In the genomic region with DNA sequence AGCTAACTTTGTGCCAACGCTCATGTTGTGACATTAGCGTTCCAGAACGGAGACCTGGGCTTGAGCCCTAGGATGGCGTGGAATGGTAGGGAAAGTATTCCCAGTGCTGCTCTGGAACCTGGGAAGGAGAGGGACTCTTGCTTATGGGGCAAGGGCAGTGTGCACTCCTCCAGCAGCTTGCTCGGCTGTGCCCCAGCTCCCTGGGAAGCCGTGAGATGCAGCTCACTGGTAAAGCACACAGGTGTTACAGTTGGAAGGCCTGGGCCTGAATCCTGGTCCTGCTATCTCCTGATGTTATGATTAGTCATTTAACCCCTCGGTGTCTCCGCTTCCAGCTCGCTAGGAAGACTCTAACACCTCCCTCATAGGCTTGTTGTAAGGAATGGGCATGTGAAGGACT, we compare ENCODE assay signal across 23 cellular contexts. TPM values are rescaled to one million over a fixed set of nuclear protein-coding genes. Genes with fewer than 3 reads are reported as not detected.
A peak's percentile ranks its signal among the peaks of the same experiment; 100 is the strongest.
DNase-seq lines count a peak whose midpoint lies in the region; ATAC-seq, FAIRE-seq and TF ChIP-seq lines count a peak whose summit lies in the region.
"Had no signal": no experiment of that assay in that cellular context is flagged by ENCODE, and none has a peak within 500 bp of the region (broad histone marks: within the 10 kb centered on the region; RNA-seq: fewer than 3 reads in every experiment).

No MANE protein-coding gene starts in this region.

- H3K27me3 ChIP-seq in body of pancreas (no peaks in the 10 kb centered on the region), pancreas (no peaks in the 10 kb centered on the region), GM23248 (replicated peaks; ENCODE audit: insufficient read depth) (no peaks in the 10 kb centered on the region)
- H3K27me3 ChIP-seq: BE2C, BLaER1 had no signal

- no peaks in the 10 kb centered on the region for H4K20me1 ChIP-seq in GM23248 (ENCODE audit: insufficient read depth)
- H4K20me1 ChIP-seq: BLaER1 had no signal

- no peaks in the 10 kb centered on the region for H3F3A ChIP-seq in GM23248 (ENCODE audit: insufficient read depth)

- no peaks in the 10 kb centered on the region for H3K79me2 ChIP-seq in GM23248 (ENCODE audit: insufficient read depth)

- no peak for TF ChIP-seq CTCF in HEK293 (tag by site-specific recombination; IDR thresholded peaks at IDR 0.05)
- no peak for TF ChIP-seq CTCF in body of pancreas (IDR thresholded peaks at IDR 0.05)
- no peak for TF ChIP-seq CTCF in pancreas (IDR thresholded peaks at IDR 0.05)

- ATAC-seq in body of pancreas (peak; percentile 42), pancreas (peak; percentile 39 to 73 (median 60)), GM18520 (IDR thresholded peaks at IDR 0.05; ENCODE audit: unreplicated experiment) (no peak)

- H3K9ac ChIP-seq in GM23248, result no peak overlapping the region
- H3K9ac ChIP-seq: BLaER1 had no signal

- POLR2A ChIA-PET in HEK293 (lab: Yijun Ruan, JAX), result interaction anchor here (0.9 kb wide), 1 partner anchor 12 kb away, joined by 3 read pairs; no protein-coding TSS in a partner anchor

- H2AFZ ChIP-seq in GM23248, result no peak overlapping the region

- intact Hi-C loops in body of pancreas (cut with DNase I) (loop anchor here (10.0 kb wide), 1 partner anchor 124 kb away; a partner anchor contains a TSS), pancreas (cut with DNase I) (no loop called here)

- no peaks in the 10 kb centered on the region for H3K9me2 ChIP-seq in GM23248 (ENCODE audit: insufficient read depth)

- DNase-seq in body of pancreas, result peak in 3 of 4 donors; percentile 25 to 64 (median 39)
- DNase-seq in pancreas, result peak in 1 of 6 donors; percentile 59
- no peak for DNase-seq in GM23248
- DNase-seq: 8988T; ACHN; BE2C; C1 segment of cervical spinal cord; Caco-2; Calu3; CD4-positive, alpha-beta memory T cell; CD4-positive, CD25-positive, alpha-beta regulatory T cell; DMS79 treated with DMSO at 0.1 percent for 48 hours; GF-D8 had no signal

- H3K9me3 ChIP-seq in HEK293 (ENCODE audit: control insufficient read depth, insufficient read depth, low read depth, low read length) (no peaks in the 10 kb centered on the region), body of pancreas (no peaks in the 10 kb centered on the region), pancreas (no peaks in the 10 kb centered on the region), GM23248 (ENCODE audit: low read depth) (no peaks in the 10 kb centered on the region)
- H3K9me3 ChIP-seq: BE2C, BLaER1, Caco-2 had no signal

- H3K36me3 ChIP-seq in HEK293 (ENCODE audit: control insufficient read depth in 2 of 2, insufficient read depth in 1 of 2, low read length in 2 of 2) (peaks cover 0 to 94% of the 10 kb centered on the region in 2 experiments; a peak in 1 of 3 replicates), body of pancreas (replicated peaks in 1 of 2; ENCODE audit: insufficient read depth in 1 of 2, low read depth in 2 of 2) (peaks cover 6 to 9% of the 10 kb centered on the region in 2 donors), pancreas (peaks cover 0 to 37% (median 6%) of the 10 kb centered on the region in 3 donors), GM23248 (ENCODE audit: low read depth) (peaks cover 13% of the 10 kb centered on the region)

- H3K27ac ChIP-seq in HEK293 (ENCODE audit: extremely low read depth, low read depth, low read length) (no peak overlapping the region), body of pancreas (peak overlapping the region in 2 of 4 donors; percentile 7 to 22), pancreas (peak overlapping the region in 1 of 4 donors; percentile 3), GM23248 (no peak overlapping the region)
- H3K27ac ChIP-seq: BLaER1 had no signal

- H3K4me3 ChIP-seq in HEK293 (ENCODE audit: low read depth, low read length), result no peak overlapping the region
- no peak overlapping the region for H3K4me3 ChIP-seq in body of pancreas
- no peak overlapping the region for H3K4me3 ChIP-seq in pancreas
- no peak overlapping the region for H3K4me3 ChIP-seq in GM23248
- H3K4me3 ChIP-seq: BLaER1 had no signal

- WGBS in body of pancreas, 2 donors, result 49 to 54% methylated on average over 5 to 9 of the region's 9 CpGs
- 43 to 44% methylated on average over 9 of the region's 9 CpGs for WGBS in pancreas, 2 donors
- WGBS in GM23248 (ENCODE audit: low coverage in 1 of 2, low lambda C conversion rate in 2 of 2, missing lambda C conversion rate in 2 of 2), 2 experiments, result 96 to 99% methylated on average over 9 of the region's 9 CpGs

- in situ Hi-C loops in GM23248 (cut with MboI), result no loop called here

- FAIRE-seq in pancreas (lab: Jason Lieb, UNC), result no peak
- FAIRE-seq: A204.1, D721Med, G401.6, GM12891 had no signal

- CTCF ChIA-PET in HEK293 (lab: Yijun Ruan, JAX), result interaction anchor here (0.9 kb wide), 1 partner anchor 12 kb away, joined by 3 read pairs; no protein-coding TSS in a partner anchor

- no peak overlapping the region for H3K4me2 ChIP-seq in GM23248 (ENCODE audit: unreplicated experiment)
- H3K4me2 ChIP-seq: BLaER1 had no signal

- TF ChIP-seq POLR2A in body of pancreas (IDR thresholded peaks at IDR 0.05), result no peak

- no peaks in the 10 kb centered on the region for H3K4me1 ChIP-seq in HEK293 (ENCODE audit: control insufficient read depth, insufficient read depth, low read length)
- H3K4me1 ChIP-seq in body of pancreas, result peaks cover 52% of the 10 kb centered on the region
- peaks cover 12 to 30% (median 24%) of the 10 kb centered on the region in 3 donors for H3K4me1 ChIP-seq in pancreas
- no peaks in the 10 kb centered on the region for H3K4me1 ChIP-seq in GM23248 (ENCODE audit: insufficient read depth)
- H3K4me1 ChIP-seq: BE2C, BLaER1, Caco-2 had no signal

TF ChIP-seq in HEK293, 187 proteins besides CTCF, POLR2A, EP300 and RAD21:
- no peak for TF ChIP-seq OSR2 (tag by site-specific recombination; IDR thresholded peaks at IDR 0.05)
- TF ChIP-seq, protein P1, sequence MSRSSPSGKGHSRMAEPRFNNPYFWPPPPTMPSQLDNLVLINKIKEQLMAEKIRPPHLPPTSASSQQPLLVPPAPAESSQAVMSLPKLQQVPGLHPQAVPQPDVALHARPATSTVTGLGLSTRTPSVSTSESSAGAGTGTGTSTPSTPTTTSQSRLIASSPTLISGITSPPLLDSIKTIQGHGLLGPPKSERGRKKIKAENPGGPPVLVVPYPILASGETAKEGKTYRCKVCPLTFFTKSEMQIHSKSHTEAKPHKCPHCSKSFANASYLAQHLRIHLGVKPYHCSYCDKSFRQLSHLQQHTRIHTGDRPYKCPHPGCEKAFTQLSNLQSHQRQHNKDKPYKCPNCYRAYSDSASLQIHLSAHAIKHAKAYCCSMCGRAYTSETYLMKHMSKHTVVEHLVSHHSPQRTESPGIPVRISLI (tag by site-specific recombination; IDR thresholded peaks at IDR 0.05), result no peak
- peak; percentile 67 for TF ChIP-seq ZNF600 (tag by site-specific recombination; IDR thresholded peaks at IDR 0.05)

RNA-seq across cellular contexts. Expression of a gene that starts 42.4 kb away (rescaled TPM):
- total RNA-seq in body of pancreas (under 1 TPM; 0.52 to 0.66 TPM), pancreas (1 to 10 TPM in 3 of 6 donors, under 1 TPM in 3; 0.57 to 2.4 (median 0.86) TPM)
- polyA plus RNA-seq in pancreas (1 to 10 TPM; 2.7 to 8.1 TPM), GM23248 (2016; fragmentation: Nextera tagmentation; extraction: Ambion mirVana) (not detected in 2 replicates)
- not detected in 2 replicates for total RNA-seq in GM23248 (2014; rRNA removed; shearing (Covaris generic))
- total RNA-seq: A673; Caco-2; Calu3; CD4-positive, alpha-beta memory T cell; CD4-positive, CD25-positive, alpha-beta regulatory T cell had no signal
- polyA plus RNA-seq: AG04450; CD14-positive monocyte; CD4-positive, alpha-beta memory T cell; CD4-positive, CD25-positive, alpha-beta regulatory T cell had no signal
